In the genomic region with DNA sequence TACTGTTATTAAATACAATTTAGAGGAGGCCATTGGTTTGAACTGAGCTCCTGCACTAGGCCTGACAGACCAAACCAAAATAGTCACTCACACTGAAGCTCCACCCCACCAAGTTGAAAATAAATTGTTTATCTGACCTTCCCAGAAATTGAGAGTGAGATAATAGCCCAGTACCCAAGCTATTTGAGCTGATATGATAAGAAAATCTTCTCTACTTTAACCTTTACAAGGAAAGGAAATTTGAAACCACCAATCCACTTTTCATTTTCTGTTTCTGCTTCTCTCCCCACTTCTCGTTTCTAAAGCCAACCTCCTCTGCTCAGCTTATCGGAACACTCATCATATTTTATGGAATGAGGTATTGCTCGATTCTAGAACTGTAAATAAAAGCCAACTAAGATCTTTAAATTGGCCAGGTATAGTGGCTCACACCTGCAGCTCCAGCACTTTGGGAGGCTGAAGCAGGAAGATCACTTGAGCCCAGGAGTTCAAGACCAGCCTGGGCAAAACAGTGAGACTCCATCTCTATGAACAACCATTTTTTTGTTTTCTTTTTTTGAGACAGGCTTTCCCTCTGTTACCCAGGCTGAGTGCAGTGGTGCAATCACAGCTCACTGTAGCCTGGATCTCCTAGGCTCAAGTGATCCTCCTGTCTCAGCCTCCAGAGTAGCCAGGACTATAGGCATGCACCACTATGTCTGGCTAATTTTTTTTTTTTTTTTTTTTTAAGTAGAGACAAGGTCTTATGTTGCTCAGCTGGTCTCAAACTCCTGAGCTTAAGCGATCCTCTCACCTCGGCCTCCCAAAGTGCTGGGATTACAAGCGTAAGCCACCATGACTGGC, we compare ENCODE assay signal across 1 cellular context.
A peak's percentile ranks its signal among the peaks of the same experiment; 100 is the strongest.
TF ChIP-seq lines count a peak whose summit lies in the region.

No MANE protein-coding gene starts in this region.

TF ChIP-seq in K562, 482 proteins besides CTCF, POLR2A, EP300 and RAD21 (continued from another document and continues in another):
- TF ChIP-seq PATZ1 (CRISPR knock-in tag; IDR thresholded peaks at IDR 0.05; ENCODE audit: borderline replicate concordance) (no peak), CEBPZ (IDR thresholded peaks at IDR 0.05; ENCODE audit: borderline replicate concordance, low read depth, low read length) (no peak), NUFIP1 (IDR thresholded peaks at IDR 0.05; ENCODE audit: partially characterized antibody) (no peak), TARDBP (IDR thresholded peaks at IDR 0.05) (no peak), COPS2 (conservative IDR thresholded peaks at IDR 0.05) (no peak), CEBPG (CRISPR knock-in tag; IDR thresholded peaks at IDR 0.05) (no peak), CEBPG (tag; conservative IDR thresholded peaks at IDR 0.05 in 1 of 2, IDR thresholded peaks at IDR 0.05 in 1 of 2) (no peak), RBM22 (IDR thresholded peaks at IDR 0.05; ENCODE audit: low read depth, low read length, poor library complexity, severe bottlenecking) (no peak), HIVEP1 (CRISPR knock-in tag; IDR thresholded peaks at IDR 0.05) (no peak), TCF15 (CRISPR knock-in tag; IDR thresholded peaks at IDR 0.05) (no peak), CREB1 (IDR thresholded peaks at IDR 0.05) (no peak), CREB1 (CRISPR knock-in tag; IDR thresholded peaks at IDR 0.05) (no peak), HNRNPL (IDR thresholded peaks at IDR 0.05; ENCODE audit: low read depth, low read length) (no peak), NFIX (CRISPR knock-in tag; IDR thresholded peaks at IDR 0.05; ENCODE audit: low read depth) (no peak), MBD2 (IDR thresholded peaks at IDR 0.05; ENCODE audit: borderline replicate concordance, low read depth) (0 out of 2 replicates have a peak, but pooled peaks have one; percentile 52), TAF7 (tag; IDR thresholded peaks at IDR 0.05) (no peak), ZSCAN29 (IDR thresholded peaks at IDR 0.05) (no peak), ZNF511 (CRISPR knock-in tag; IDR thresholded peaks at IDR 0.05) (no peak), ZNF695 (CRISPR knock-in tag; IDR thresholded peaks at IDR 0.05) (no peak), ZNF318 (IDR thresholded peaks at IDR 0.05; ENCODE audit: borderline replicate concordance in 1 of 2, low read depth in 1 of 2) (no peak), ZNF431 (CRISPR knock-in tag; IDR thresholded peaks at IDR 0.05) (no peak), TCF7L2 (IDR thresholded peaks at IDR 0.05; ENCODE audit: low read depth, low read length) (no peak)
- TF ChIP-seq, protein P1, sequence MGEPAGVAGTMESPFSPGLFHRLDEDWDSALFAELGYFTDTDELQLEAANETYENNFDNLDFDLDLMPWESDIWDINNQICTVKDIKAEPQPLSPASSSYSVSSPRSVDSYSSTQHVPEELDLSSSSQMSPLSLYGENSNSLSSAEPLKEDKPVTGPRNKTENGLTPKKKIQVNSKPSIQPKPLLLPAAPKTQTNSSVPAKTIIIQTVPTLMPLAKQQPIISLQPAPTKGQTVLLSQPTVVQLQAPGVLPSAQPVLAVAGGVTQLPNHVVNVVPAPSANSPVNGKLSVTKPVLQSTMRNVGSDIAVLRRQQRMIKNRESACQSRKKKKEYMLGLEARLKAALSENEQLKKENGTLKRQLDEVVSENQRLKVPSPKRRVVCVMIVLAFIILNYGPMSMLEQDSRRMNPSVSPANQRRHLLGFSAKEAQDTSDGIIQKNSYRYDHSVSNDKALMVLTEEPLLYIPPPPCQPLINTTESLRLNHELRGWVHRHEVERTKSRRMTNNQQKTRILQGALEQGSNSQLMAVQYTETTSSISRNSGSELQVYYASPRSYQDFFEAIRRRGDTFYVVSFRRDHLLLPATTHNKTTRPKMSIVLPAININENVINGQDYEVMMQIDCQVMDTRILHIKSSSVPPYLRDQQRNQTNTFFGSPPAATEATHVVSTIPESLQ (CRISPR knock-in tag; IDR thresholded peaks at IDR 0.05), result no peak
- TF ChIP-seq, protein P2, sequence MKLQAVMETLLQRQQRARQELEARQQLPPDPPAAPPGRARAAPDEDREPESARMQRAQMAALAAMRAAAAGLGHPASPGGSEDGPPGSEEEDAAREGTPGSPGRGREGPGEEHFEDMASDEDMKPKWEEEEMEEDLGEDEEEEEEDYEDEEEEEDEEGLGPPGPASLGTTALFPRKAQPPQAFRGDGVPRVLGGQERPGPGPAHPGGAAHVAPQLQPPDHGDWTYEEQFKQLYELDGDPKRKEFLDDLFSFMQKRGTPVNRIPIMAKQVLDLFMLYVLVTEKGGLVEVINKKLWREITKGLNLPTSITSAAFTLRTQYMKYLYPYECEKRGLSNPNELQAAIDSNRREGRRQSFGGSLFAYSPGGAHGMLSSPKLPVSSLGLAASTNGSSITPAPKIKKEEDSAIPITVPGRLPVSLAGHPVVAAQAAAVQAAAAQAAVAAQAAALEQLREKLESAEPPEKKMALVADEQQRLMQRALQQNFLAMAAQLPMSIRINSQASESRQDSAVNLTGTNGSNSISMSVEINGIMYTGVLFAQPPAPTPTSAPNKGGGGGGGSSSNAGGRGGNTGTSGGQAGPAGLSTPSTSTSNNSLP (IDR thresholded peaks at IDR 0.05; ENCODE audit: borderline replicate concordance, low read depth, low read length), result peak; percentile 65; the same call in 1 of the 2 replicates
- TF ChIP-seq, protein P3, sequence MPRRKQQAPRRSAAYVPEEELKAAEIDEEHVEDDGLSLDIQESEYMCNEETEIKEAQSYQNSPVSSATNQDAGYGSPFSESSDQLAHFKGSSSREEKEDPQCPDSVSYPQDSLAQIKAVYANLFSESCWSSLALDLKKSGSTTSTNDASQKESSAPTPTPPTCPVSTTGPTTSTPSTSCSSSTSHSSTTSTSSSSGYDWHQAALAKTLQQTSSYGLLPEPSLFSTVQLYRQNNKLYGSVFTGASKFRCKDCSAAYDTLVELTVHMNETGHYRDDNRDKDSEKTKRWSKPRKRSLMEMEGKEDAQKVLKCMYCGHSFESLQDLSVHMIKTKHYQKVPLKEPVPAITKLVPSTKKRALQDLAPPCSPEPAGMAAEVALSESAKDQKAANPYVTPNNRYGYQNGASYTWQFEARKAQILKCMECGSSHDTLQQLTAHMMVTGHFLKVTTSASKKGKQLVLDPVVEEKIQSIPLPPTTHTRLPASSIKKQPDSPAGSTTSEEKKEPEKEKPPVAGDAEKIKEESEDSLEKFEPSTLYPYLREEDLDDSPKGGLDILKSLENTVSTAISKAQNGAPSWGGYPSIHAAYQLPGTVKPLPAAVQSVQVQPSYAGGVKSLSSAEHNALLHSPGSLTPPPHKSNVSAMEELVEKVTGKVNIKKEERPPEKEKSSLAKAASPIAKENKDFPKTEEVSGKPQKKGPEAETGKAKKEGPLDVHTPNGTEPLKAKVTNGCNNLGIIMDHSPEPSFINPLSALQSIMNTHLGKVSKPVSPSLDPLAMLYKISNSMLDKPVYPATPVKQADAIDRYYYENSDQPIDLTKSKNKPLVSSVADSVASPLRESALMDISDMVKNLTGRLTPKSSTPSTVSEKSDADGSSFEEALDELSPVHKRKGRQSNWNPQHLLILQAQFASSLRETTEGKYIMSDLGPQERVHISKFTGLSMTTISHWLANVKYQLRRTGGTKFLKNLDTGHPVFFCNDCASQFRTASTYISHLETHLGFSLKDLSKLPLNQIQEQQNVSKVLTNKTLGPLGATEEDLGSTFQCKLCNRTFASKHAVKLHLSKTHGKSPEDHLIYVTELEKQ (CRISPR knock-in tag; IDR thresholded peaks at IDR 0.05), result no peak
